In the genomic region with DNA sequence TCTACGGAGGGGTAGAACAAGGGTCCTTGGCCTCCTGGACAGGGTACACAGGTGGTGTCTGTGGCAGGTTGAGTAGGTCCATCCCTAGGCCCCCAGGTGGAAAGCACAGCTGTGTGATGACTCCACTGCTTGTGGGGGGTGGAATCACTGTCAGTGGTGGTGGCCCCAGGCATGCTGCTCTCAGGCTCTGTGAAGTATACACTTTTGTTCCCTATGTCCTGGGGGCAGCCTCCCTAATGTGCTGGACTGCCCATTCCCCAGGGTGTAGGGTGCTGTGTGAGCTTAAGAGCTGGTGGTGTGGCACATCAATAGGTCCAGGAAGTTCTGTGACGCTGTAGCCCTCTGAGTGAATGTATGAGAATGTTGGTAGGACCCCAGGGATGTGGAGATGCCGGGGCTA, we compare ENCODE assay signal across 26 cellular contexts.
"Had no signal": no experiment of that assay in that cellular context is flagged by ENCODE, and none has a peak within 500 bp of the region (broad histone marks: within the 10 kb centered on the region; RNA-seq: fewer than 3 reads in every experiment).

No MANE protein-coding gene starts in this region.

- H3K36me3 Mint-ChIP-seq: naive thymus-derived CD4-positive, alpha-beta T cell; stimulated activated memory B cell treated with anti-CD40 and anti-IgM and Interleukin-4, amounts not matched to agents 10 μg/mL and 1 μg/mL and 100 μg/mL, for 72 hours had no signal

- ATAC-seq: naive thymus-derived CD4-positive, alpha-beta T cell; pancreas; psoas muscle; right cardiac atrium; stimulated activated memory B cell treated with anti-CD40 and anti-IgM and Interleukin-4, amounts not matched to agents 10 μg/mL and 1 μg/mL and 100 μg/mL, for 72 hours had no signal

- H3K4me3 Mint-ChIP-seq: naive thymus-derived CD4-positive, alpha-beta T cell; natural killer cell; nephron; neural progenitor cell; stimulated activated memory B cell treated with anti-CD40 and anti-IgM and Interleukin-4, amounts not matched to agents 10 μg/mL and 1 μg/mL and 100 μg/mL, for 72 hours; stimulated activated naive CD8-positive, alpha-beta T cell treated with anti-CD3 and anti-CD28 coated beads, Interleukin-15, Interleukin-2, amounts not matched to agents 100 ng/mL and 50 ng/mL, for 24 hours had no signal

- H3K4me1 Mint-ChIP-seq: naive thymus-derived CD4-positive, alpha-beta T cell; natural killer cell; nephron; neural progenitor cell; stimulated activated memory B cell treated with anti-CD40 and anti-IgM and Interleukin-4, amounts not matched to agents 10 μg/mL and 1 μg/mL and 100 μg/mL, for 72 hours had no signal

- H3K27me3 ChIP-seq: neural progenitor cell, neutrophil, right lobe of liver, spleen, thyroid gland, tibial nerve, vagina had no signal

- H3K4me3 ChIP-seq: neural progenitor cell, pancreas, psoas muscle, right lobe of liver, skin epidermis, smooth muscle cell, spleen, thoracic aorta, thyroid gland, tibial nerve, vagina had no signal

- H3K36me3 ChIP-seq: neural progenitor cell, neutrophil, pancreas, right lobe of liver, spleen, thoracic aorta, thyroid gland, tibial nerve, vagina had no signal

- H3K27me3 Mint-ChIP-seq: naive thymus-derived CD4-positive, alpha-beta T cell; stimulated activated memory B cell treated with anti-CD40 and anti-IgM and Interleukin-4, amounts not matched to agents 10 μg/mL and 1 μg/mL and 100 μg/mL, for 72 hours; stimulated activated naive CD8-positive, alpha-beta T cell treated with anti-CD3 and anti-CD28 coated beads, Interleukin-15, Interleukin-2, amounts not matched to agents 100 ng/mL and 50 ng/mL, for 24 hours had no signal

- H3K27ac Mint-ChIP-seq: naive thymus-derived CD4-positive, alpha-beta T cell; natural killer cell; nephron; neural progenitor cell; stimulated activated memory B cell treated with anti-CD40 and anti-IgM and Interleukin-4, amounts not matched to agents 10 μg/mL and 1 μg/mL and 100 μg/mL, for 72 hours; stimulated activated naive CD8-positive, alpha-beta T cell treated with anti-CD3 and anti-CD28 coated beads, Interleukin-15, Interleukin-2, amounts not matched to agents 100 ng/mL and 50 ng/mL, for 24 hours had no signal

- H3K27ac ChIP-seq: neural progenitor cell, neutrophil, pancreas, psoas muscle, right lobe of liver, skin epidermis, spleen, thoracic aorta, thyroid gland, tibial nerve, vagina had no signal

- H3K4me1 ChIP-seq: neural progenitor cell, pancreas, psoas muscle, right lobe of liver, spleen, thyroid gland, tibial nerve, vagina had no signal

- H3K9me3 ChIP-seq: right lobe of liver, thoracic aorta, thyroid gland had no signal

- DNase-seq: naive thymus-derived CD4-positive, alpha-beta T cell; natural killer cell; nucleus accumbens; pancreas; psoas muscle; right cardiac atrium; right lobe of liver; spleen; stimulated activated CD4-positive, alpha-beta T cell treated with anti-CD3 and anti-CD28 coated beads, Interleukin-12 subunit alpha, Interleukin-12 subunit beta, amount 100 ng/mL, for 4 hours; stimulated activated CD4-positive, alpha-beta T cell treated with anti-CD3 and anti-CD28 coated beads, Interleukin-1b, Interleukin-23, amount 100 ng/mL, for 48 hours; stimulated activated CD4-positive, alpha-beta T cell treated with anti-CD3 and anti-CD28 coated beads, Interleukin-4, amount 100 ng/mL, for 1 hour; stimulated activated CD4-positive, alpha-beta T cell treated with anti-CD3 and anti-CD28 coated beads, Interleukin-4, amount 100 ng/mL, for 4 hours; stimulated activated CD8-positive, alpha-beta memory T cell treated with anti-CD3 and anti-CD28 coated beads, Interleukin-4, amount 100 ng/mL, for 48 hours; stimulated activated naive CD4-positive, alpha-beta T cell; thyroid gland; trophoblast cell had no signal
